1 cellular context compared by ENCODE assay signal in genomic region chr14:105061428-105062047, GRCh38.
TF ChIP-seq lines count a peak whose summit lies in the region.

No MANE protein-coding gene starts in this region.

TF ChIP-seq in GM12878, 131 proteins besides CTCF, POLR2A, EP300 and RAD21 (continued from another document):
- TF ChIP-seq SKIL (IDR thresholded peaks at IDR 0.05; ENCODE audit: low read depth, poor library complexity, severe bottlenecking) (peak; percentile 61), FOS (IDR thresholded peaks at IDR 0.05; ENCODE audit: borderline replicate concordance, extremely low read depth, insufficient read length) (no peak), SREBF2 (IDR thresholded peaks at IDR 0.05; ENCODE audit: low read length) (no peak), SMC3 (IDR thresholded peaks at IDR 0.05; ENCODE audit: borderline replicate concordance, low read length) (no peak), EED (IDR thresholded peaks at IDR 0.05; ENCODE audit: low read depth) (peak; percentile 81), USF2 (IDR thresholded peaks at IDR 0.05; ENCODE audit: borderline replicate concordance, low read depth, low read length) (no peak), ATF7 (IDR thresholded peaks at IDR 0.05; ENCODE audit: low read depth) (0 out of 2 replicates have a peak, but pooled peaks have one; percentile 34), SMAD5 (IDR thresholded peaks at IDR 0.05; ENCODE audit: low read depth) (no peak; the same call in 1 of the 2 replicates), CBX3 (IDR thresholded peaks at IDR 0.05; ENCODE audit: borderline replicate concordance, low read depth) (no peak), TCF3 (IDR thresholded peaks at IDR 0.05; ENCODE audit: borderline replicate concordance, insufficient read depth, low read depth, low read length) (peak; percentile 55; the same call in 1 of the 2 replicates), WRNIP1 (IDR thresholded peaks at IDR 0.05; ENCODE audit: borderline replicate concordance, low read depth, low read length) (no peak), CHD4 (IDR thresholded peaks at IDR 0.05) (no peak), CBFB (IDR thresholded peaks at IDR 0.05; ENCODE audit: low read depth) (peak; percentile 57; the same call in 1 of the 2 replicates)
